In genomic region chr14:69261761-69262331, GRCh38 we compare ENCODE assay signal across 9 cellular contexts. TPM values are rescaled to one million over a fixed set of nuclear protein-coding genes. Genes with fewer than 3 reads are reported as not detected.
DNase-seq lines count a peak whose midpoint lies in the region; ATAC-seq and TF ChIP-seq lines count a peak whose summit lies in the region.
"Had no signal": no experiment of that assay in that cellular context is flagged by ENCODE, and none has a peak within 500 bp of the region (broad histone marks: within the 10 kb centered on the region; RNA-seq: fewer than 3 reads in every experiment).

No MANE protein-coding gene starts in this region.

- H3K27me3 ChIP-seq in ectodermal cell (ENCODE audit: control insufficient read depth, insufficient read depth, low read length, poor library complexity, severe bottlenecking): peaks cover 51% of the 10 kb centered on the region
- H3K27me3 ChIP-seq in mucosa of stomach (ENCODE audit: control insufficient read depth, insufficient read depth, low read length): peaks cover 58% of the 10 kb centered on the region

- peaks cover 0 to 6% of the 10 kb centered on the region in 2 experiments; a peak in 1 of 3 replicates for H3K36me3 ChIP-seq in HEK293 (ENCODE audit: control insufficient read depth in 2 of 2, insufficient read depth in 1 of 2, low read length in 2 of 2)
- no peaks in the 10 kb centered on the region for H3K36me3 ChIP-seq in ectodermal cell (ENCODE audit: control insufficient read depth, insufficient read depth, low read length)
- no peaks in the 10 kb centered on the region for H3K36me3 ChIP-seq in mucosa of stomach (ENCODE audit: control insufficient read depth, insufficient read depth, low read length)

- CTCF ChIA-PET in HEK293 (lab: Yijun Ruan, JAX): interaction anchor here (0.6 to 3.3 kb wide), 9 partner anchors 19 to 85 kb away, joined by 3 to 8 read pairs (median 3); no protein-coding TSS in a partner anchor

- DNase-seq in AG20443 (ENCODE audit: low spot score) (peak; percentile 60), UCSD-AML1 (lab: John Stamatoyannopoulos, UW; ENCODE audit: unreplicated experiment) (no peak)
- DNase-seq: DMS153 had no signal

- POLR2A ChIA-PET in HEK293 (lab: Yijun Ruan, JAX): interaction anchor here (0.6 kb wide), 1 partner anchor 135 kb away, joined by 4 read pairs; no protein-coding TSS in a partner anchor

- no peaks in the 10 kb centered on the region for H3K9me3 ChIP-seq in HEK293 (ENCODE audit: control insufficient read depth, insufficient read depth, low read depth, low read length)
- no peaks in the 10 kb centered on the region for H3K9me3 ChIP-seq in ectodermal cell (ENCODE audit: control insufficient read depth, low read length)
- H3K9me3 ChIP-seq in mucosa of stomach (ENCODE audit: control insufficient read depth, low read length): no peaks in the 10 kb centered on the region

- TF ChIP-seq CTCF in HEK293 (tag by site-specific recombination; IDR thresholded peaks at IDR 0.05): no peak

- ATAC-seq in HG03175 (IDR thresholded peaks at IDR 0.05; ENCODE audit: unreplicated experiment) (no peak), HG03520 (IDR thresholded peaks at IDR 0.05; ENCODE audit: unreplicated experiment) (no peak), GM19467 (IDR thresholded peaks at IDR 0.05; ENCODE audit: unreplicated experiment) (no peak)

- H3K4me1 ChIP-seq in HEK293 (ENCODE audit: control insufficient read depth, insufficient read depth, low read length): peaks cover 5% of the 10 kb centered on the region; the same call in 1 of the 2 replicates
- H3K4me1 ChIP-seq in ectodermal cell (ENCODE audit: control insufficient read depth, insufficient read depth, low read length): peaks cover 18% of the 10 kb centered on the region
- H3K4me1 ChIP-seq in mucosa of stomach (ENCODE audit: control insufficient read depth, insufficient read depth, low read length): peaks cover 15% of the 10 kb centered on the region

- no peak overlapping the region for H3K27ac ChIP-seq in HEK293 (ENCODE audit: extremely low read depth, low read depth, low read length)
- H3K27ac ChIP-seq in ectodermal cell (ENCODE audit: insufficient read depth, low read depth, low read length, poor library complexity, severe bottlenecking): no peak overlapping the region

- peak overlapping the region; percentile 47 for H3K9ac ChIP-seq in mucosa of stomach (ENCODE audit: low read length)

- 25 to 29% methylated on average over 5 of the region's 5 CpGs for WGBS in ectodermal cell, 2 experiments

- H3K4me3 ChIP-seq in HEK293 (ENCODE audit: low read depth, low read length) (no peak overlapping the region), ectodermal cell (ENCODE audit: insufficient read depth, low read depth, low read length) (peak overlapping the region; percentile 42), mucosa of stomach (ENCODE audit: low read length) (no peak overlapping the region)

TF ChIP-seq in HEK293, 187 proteins besides CTCF, POLR2A, EP300 and RAD21:
- TF ChIP-seq ZNF155 (tag by site-specific recombination; IDR thresholded peaks at IDR 0.05): no peak
- TF ChIP-seq ZNF433 (tag by site-specific recombination; IDR thresholded peaks at IDR 0.05; ENCODE audit: low read depth): no peak
- TF ChIP-seq ZNF558 (tag by site-specific recombination; IDR thresholded peaks at IDR 0.05): no peak
- TF ChIP-seq ZNF423 (tag by site-specific recombination; IDR thresholded peaks at IDR 0.05): no peak
- no peak for TF ChIP-seq ZNF510 (tag by site-specific recombination; IDR thresholded peaks at IDR 0.05; ENCODE audit: insufficient replicate concordance)
- no peak for TF ChIP-seq EGR2 (tag by site-specific recombination; IDR thresholded peaks at IDR 0.05; ENCODE audit: low read depth)
- peak; percentile 32; the same call in 1 of the 2 replicates for TF ChIP-seq ZIC2 (tag by site-specific recombination; IDR thresholded peaks at IDR 0.05)
- no peak for TF ChIP-seq ZFP69B (tag by site-specific recombination; IDR thresholded peaks at IDR 0.05)
- TF ChIP-seq REST (tag by site-specific recombination; IDR thresholded peaks at IDR 0.05): peak; percentile 75

RNA-seq across cellular contexts. Expression of gene GALNT16, which starts 1.9 kb away (rescaled TPM):
- polyA plus RNA-seq in ectodermal cell (2013, experiment 1 of 4): 15.1 TPM
- polyA plus RNA-seq in ectodermal cell (2013, experiment 2 of 4): 12.3 TPM
- 11.9 TPM for polyA plus RNA-seq in ectodermal cell (2013, experiment 3 of 4)
- polyA plus RNA-seq in ectodermal cell (2013, experiment 4 of 4): 12.8 TPM
